Comparison of ENCODE assay signal across 13 cellular contexts in the genomic region with DNA sequence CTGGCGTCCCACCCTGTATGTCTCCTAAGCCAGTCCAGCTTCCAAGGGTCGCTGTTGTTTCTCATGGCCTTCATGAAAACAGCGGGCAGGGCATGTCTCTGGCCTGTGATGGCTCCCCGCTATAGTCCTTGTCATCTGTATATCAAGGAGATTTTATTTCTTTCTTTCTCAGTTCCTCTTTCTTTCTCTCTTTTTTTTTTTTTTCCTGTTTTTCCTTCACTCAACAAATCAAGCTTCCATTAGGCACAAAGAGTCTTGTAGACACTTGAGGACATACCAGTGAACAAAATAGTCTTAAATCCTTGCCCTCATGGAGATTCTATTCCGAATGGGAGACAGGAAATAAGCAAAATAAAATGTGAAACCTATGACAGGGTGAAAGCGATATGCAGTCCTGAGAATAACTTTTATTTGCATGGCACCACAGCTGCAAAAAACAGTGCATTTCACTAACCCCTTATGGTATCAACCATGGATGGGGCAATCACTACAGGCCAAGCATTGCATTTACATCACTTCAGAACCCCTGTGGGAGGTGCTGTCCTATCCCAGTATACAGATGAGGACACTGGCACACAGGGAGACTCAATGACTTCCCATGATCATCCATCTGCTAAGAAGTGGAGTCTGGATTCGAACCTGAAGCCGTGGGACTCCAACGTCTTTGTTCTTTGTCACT. TPM values are rescaled to one million over a fixed set of nuclear protein-coding genes. Genes with fewer than 3 reads are reported as not detected.
A peak's percentile ranks its signal among the peaks of the same experiment; 100 is the strongest.
DNase-seq lines count a peak whose midpoint lies in the region; ATAC-seq, FAIRE-seq and TF ChIP-seq lines count a peak whose summit lies in the region.
"Had no signal": no experiment of that assay in that cellular context is flagged by ENCODE, and none has a peak within 500 bp of the region (broad histone marks: within the 10 kb centered on the region; RNA-seq: fewer than 3 reads in every experiment).

No MANE protein-coding gene starts in this region.

- H3K27me3 Mint-ChIP-seq in stimulated activated memory B cell treated with anti-CD40 and anti-IgM and Interleukin-4, amounts not matched to agents 10 μg/mL and 1 μg/mL and 100 μg/mL, for 72 hours = no peaks in the 10 kb centered on the region
- H3K27me3 Mint-ChIP-seq: naive thymus-derived CD8-positive, alpha-beta T cell had no signal

- no peaks in the 10 kb centered on the region for H3K36me3 ChIP-seq in OCI-LY1 (ENCODE audit: insufficient read depth, low read length)
- H3K36me3 ChIP-seq in heart left ventricle = no peaks in the 10 kb centered on the region
- H3K36me3 ChIP-seq: brain microvascular endothelial cell, HAP-1 had no signal

- peak overlapping the region; percentile 1 for H3K4me3 ChIP-seq in OCI-LY1 (ENCODE audit: low read depth, low read length, poor library complexity, severe bottlenecking)
- H3K4me3 ChIP-seq in heart left ventricle = no peak overlapping the region
- H3K4me3 ChIP-seq: HAP-1 had no signal

- H3K9me3 Mint-ChIP-seq in stimulated activated memory B cell treated with anti-CD40 and anti-IgM and Interleukin-4, amounts not matched to agents 10 μg/mL and 1 μg/mL and 100 μg/mL, for 72 hours = no peaks in the 10 kb centered on the region
- H3K9me3 Mint-ChIP-seq: naive thymus-derived CD8-positive, alpha-beta T cell had no signal

- H3K4me2 ChIP-seq in OCI-LY1 (ENCODE audit: low read length) = peak overlapping the region; percentile 55

- H3K4me1 Mint-ChIP-seq in stimulated activated memory B cell treated with anti-CD40 and anti-IgM and Interleukin-4, amounts not matched to agents 10 μg/mL and 1 μg/mL and 100 μg/mL, for 72 hours = peaks cover 90% of the 10 kb centered on the region

- no peaks in the 10 kb centered on the region for H3K79me2 ChIP-seq in OCI-LY1 (ENCODE audit: insufficient read depth, low read length)

- FAIRE-seq in GM19239 (lab: Jason Lieb, UNC) = peak; percentile 68
- FAIRE-seq: TTC549 had no signal

- peaks cover 99% of the 10 kb centered on the region for H3K4me1 ChIP-seq in OCI-LY1 (ENCODE audit: insufficient read depth, low read length, severe bottlenecking)
- H3K4me1 ChIP-seq in heart left ventricle = peaks cover 0 to 38% (median 26%) of the 10 kb centered on the region in 12 donors

- H4K20me1 ChIP-seq in OCI-LY1 (ENCODE audit: insufficient read depth, low read length) = no peaks in the 10 kb centered on the region

- H3K4me3 Mint-ChIP-seq in stimulated activated memory B cell treated with anti-CD40 and anti-IgM and Interleukin-4, amounts not matched to agents 10 μg/mL and 1 μg/mL and 100 μg/mL, for 72 hours = peak overlapping the region; percentile 42

- intact Hi-C loops in heart left ventricle (cut with DNase I) = loop anchor here in 3 of 10 donors (5.0 to 10.0 kb wide), 2 partner anchors 51 to 223 kb away; a partner anchor contains a TSS

- no peaks in the 10 kb centered on the region for H3K36me3 Mint-ChIP-seq in stimulated activated memory B cell treated with anti-CD40 and anti-IgM and Interleukin-4, amounts not matched to agents 10 μg/mL and 1 μg/mL and 100 μg/mL, for 72 hours
- H3K36me3 Mint-ChIP-seq: naive thymus-derived CD8-positive, alpha-beta T cell had no signal

- TF ChIP-seq CTCF in OCI-LY1 (IDR thresholded peaks at IDR 0.05; ENCODE audit: low read length) (no peak; the same call in 1 of the 2 replicates), heart left ventricle (IDR thresholded peaks at IDR 0.05) (no peak)

- peaks cover 31% of the 10 kb centered on the region for H3F3A ChIP-seq in OCI-LY1 (ENCODE audit: insufficient read depth, low read length)

- no peaks in the 10 kb centered on the region for H3K9me2 ChIP-seq in OCI-LY1 (ENCODE audit: low read depth, low read length)

- 92 to 99% (median 97%) methylated on average over 9 of the region's 9 CpGs for WGBS in heart left ventricle, 4 donors

- DNase-seq in GM19239 (ENCODE audit: insufficient read length, low spot score) = no peak
- no peak for DNase-seq in NCI-H774 (lab: John Stamatoyannopoulos, UW)
- no peak for DNase-seq in heart left ventricle
- DNase-seq in effector CD8-positive, alpha-beta T cell (lab: John Stamatoyannopoulos, UW) = no peak
- DNase-seq: brain microvascular endothelial cell; Caco-2; naive thymus-derived CD8-positive, alpha-beta T cell; NCI-H1105 treated with DMSO at 0.1 percent for 48 hours had no signal

- no peak overlapping the region for H2AFZ ChIP-seq in OCI-LY1 (ENCODE audit: low read length)

- H3K9me3 ChIP-seq in OCI-LY1 (ENCODE audit: low read length) (no peaks in the 10 kb centered on the region), heart left ventricle (no peaks in the 10 kb centered on the region)
- H3K9me3 ChIP-seq: Caco-2, HAP-1 had no signal

- H3K27ac Mint-ChIP-seq in stimulated activated memory B cell treated with anti-CD40 and anti-IgM and Interleukin-4, amounts not matched to agents 10 μg/mL and 1 μg/mL and 100 μg/mL, for 72 hours = peak overlapping the region; percentile 86

- no peak for TF ChIP-seq POLR2A in heart left ventricle (IDR thresholded peaks at IDR 0.05)

- H3K27ac ChIP-seq in OCI-LY1 (ENCODE audit: low read depth, low read length, poor library complexity, severe bottlenecking) (peak overlapping the region; percentile 99), heart left ventricle (no peak overlapping the region)
- H3K27ac ChIP-seq: brain microvascular endothelial cell had no signal

- ATAC-seq in HG02759 (IDR thresholded peaks at IDR 0.05; ENCODE audit: unreplicated experiment) (peak; percentile 18), heart left ventricle (no peak)
- ATAC-seq in stimulated activated memory B cell treated with anti-CD40 and anti-IgM and Interleukin-4, amounts not matched to agents 10 μg/mL and 1 μg/mL and 100 μg/mL, for 72 hours = peak; percentile 56
- ATAC-seq: naive thymus-derived CD8-positive, alpha-beta T cell had no signal

- no peaks in the 10 kb centered on the region for H3K27me3 ChIP-seq in OCI-LY1 (ENCODE audit: insufficient read depth, low read length)
- H3K27me3 ChIP-seq in heart left ventricle = no peaks in the 10 kb centered on the region
- H3K27me3 ChIP-seq: brain microvascular endothelial cell had no signal

- peak overlapping the region; percentile 69 for H3K9ac ChIP-seq in OCI-LY1 (ENCODE audit: low read length)

RNA-seq across cellular contexts. Expression of a gene that starts 50.7 kb away (rescaled TPM):
- 10 to 100 TPM; 71.7 to 99.8 (median 78.5) TPM for total RNA-seq in heart left ventricle
- polyA plus RNA-seq in heart left ventricle = 10 to 100 TPM; 70.6 to 93.4 TPM

Comparison
In these comparisons a context has a peak if more than half of its experiments do, and no peak if none do; other contexts are left out.
1. ATAC-seq: peak in HG02759 (single experiment) and stimulated activated memory B cell treated with anti-CD40 and anti-IgM and Interleukin-4, amounts not matched to agents 10 μg/mL and 1 μg/mL and 100 μg/mL, for 72 hours (single experiment); none in heart left ventricle (0 of 4).